1 cellular context compared by ENCODE assay signal in the genomic region with DNA sequence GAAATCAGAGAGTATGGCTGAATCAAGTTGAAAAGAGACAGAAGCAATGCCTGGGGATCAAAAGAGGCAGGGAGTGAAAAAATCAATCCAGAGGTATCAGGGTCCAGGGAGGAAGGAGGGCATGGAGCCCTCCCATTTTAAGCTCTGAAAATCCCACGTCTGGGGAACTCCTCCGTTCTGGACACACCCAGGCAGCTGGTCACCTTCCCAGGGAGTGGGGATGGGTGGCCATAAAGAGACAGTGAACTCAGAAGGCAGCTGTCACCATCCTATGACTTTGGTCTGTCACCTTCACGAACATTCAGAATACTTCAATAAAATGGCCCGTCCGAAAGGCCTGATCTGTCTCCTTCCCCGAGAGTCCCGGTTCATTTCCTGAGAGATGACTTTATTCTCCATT.
TF ChIP-seq lines count a peak whose summit lies in the region.

No MANE protein-coding gene starts in this region.

TF ChIP-seq in GM23338, 12 proteins besides CTCF, POLR2A, EP300 and RAD21 (continued from another document):
- TF ChIP-seq, protein P1, sequence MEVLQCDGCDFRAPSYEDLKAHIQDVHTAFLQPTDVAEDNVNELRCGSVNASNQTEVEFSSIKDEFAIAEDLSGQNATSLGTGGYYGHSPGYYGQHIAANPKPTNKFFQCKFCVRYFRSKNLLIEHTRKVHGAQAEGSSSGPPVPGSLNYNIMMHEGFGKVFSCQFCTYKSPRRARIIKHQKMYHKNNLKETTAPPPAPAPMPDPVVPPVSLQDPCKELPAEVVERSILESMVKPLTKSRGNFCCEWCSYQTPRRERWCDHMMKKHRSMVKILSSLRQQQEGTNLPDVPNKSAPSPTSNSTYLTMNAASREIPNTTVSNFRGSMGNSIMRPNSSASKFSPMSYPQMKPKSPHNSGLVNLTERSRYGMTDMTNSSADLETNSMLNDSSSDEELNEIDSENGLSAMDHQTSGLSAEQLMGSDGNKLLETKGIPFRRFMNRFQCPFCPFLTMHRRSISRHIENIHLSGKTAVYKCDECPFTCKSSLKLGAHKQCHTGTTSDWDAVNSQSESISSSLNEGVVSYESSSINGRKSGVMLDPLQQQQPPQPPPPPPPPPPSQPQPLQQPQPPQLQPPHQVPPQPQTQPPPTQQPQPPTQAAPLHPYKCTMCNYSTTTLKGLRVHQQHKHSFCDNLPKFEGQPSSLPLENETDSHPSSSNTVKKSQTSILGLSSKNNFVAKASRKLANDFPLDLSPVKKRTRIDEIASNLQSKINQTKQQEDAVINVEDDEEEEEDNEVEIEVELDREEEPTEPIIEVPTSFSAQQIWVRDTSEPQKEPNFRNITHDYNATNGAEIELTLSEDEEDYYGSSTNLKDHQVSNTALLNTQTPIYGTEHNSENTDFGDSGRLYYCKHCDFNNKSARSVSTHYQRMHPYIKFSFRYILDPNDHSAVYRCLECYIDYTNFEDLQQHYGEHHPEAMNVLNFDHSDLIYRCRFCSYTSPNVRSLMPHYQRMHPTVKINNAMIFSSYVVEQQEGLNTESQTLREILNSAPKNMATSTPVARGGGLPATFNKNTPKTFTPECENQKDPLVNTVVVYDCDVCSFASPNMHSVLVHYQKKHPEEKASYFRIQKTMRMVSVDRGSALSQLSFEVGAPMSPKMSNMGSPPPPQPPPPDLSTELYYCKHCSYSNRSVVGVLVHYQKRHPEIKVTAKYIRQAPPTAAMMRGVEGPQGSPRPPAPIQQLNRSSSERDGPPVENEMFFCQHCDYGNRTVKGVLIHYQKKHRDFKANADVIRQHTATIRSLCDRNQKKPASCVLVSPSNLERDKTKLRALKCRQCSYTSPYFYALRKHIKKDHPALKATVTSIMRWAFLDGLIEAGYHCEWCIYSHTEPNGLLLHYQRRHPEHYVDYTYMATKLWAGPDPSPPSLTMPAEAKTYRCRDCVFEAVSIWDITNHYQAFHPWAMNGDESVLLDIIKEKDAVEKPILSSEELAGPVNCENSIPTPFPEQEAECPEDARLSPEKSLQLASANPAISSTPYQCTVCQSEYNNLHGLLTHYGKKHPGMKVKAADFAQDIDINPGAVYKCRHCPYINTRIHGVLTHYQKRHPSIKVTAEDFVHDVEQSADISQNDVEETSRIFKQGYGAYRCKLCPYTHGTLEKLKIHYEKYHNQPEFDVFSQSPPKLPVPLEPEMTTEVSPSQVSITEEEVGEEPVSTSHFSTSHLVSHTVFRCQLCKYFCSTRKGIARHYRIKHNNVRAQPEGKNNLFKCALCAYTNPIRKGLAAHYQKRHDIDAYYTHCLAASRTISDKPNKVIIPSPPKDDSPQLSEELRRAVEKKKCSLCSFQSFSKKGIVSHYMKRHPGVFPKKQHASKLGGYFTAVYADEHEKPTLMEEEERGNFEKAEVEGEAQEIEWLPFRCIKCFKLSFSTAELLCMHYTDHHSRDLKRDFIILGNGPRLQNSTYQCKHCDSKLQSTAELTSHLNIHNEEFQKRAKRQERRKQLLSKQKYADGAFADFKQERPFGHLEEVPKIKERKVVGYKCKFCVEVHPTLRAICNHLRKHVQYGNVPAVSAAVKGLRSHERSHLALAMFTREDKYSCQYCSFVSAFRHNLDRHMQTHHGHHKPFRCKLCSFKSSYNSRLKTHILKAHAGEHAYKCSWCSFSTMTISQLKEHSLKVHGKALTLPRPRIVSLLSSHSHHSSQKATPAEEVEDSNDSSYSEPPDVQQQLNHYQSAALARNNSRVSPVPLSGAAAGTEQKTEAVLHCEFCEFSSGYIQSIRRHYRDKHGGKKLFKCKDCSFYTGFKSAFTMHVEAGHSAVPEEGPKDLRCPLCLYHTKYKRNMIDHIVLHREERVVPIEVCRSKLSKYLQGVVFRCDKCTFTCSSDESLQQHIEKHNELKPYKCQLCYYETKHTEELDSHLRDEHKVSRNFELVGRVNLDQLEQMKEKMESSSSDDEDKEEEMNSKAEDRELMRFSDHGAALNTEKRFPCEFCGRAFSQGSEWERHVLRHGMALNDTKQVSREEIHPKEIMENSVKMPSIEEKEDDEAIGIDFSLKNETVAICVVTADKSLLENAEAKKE (CRISPR knock-in tag; IDR thresholded peaks at IDR 0.05): no peak
- TF ChIP-seq, protein P2, sequence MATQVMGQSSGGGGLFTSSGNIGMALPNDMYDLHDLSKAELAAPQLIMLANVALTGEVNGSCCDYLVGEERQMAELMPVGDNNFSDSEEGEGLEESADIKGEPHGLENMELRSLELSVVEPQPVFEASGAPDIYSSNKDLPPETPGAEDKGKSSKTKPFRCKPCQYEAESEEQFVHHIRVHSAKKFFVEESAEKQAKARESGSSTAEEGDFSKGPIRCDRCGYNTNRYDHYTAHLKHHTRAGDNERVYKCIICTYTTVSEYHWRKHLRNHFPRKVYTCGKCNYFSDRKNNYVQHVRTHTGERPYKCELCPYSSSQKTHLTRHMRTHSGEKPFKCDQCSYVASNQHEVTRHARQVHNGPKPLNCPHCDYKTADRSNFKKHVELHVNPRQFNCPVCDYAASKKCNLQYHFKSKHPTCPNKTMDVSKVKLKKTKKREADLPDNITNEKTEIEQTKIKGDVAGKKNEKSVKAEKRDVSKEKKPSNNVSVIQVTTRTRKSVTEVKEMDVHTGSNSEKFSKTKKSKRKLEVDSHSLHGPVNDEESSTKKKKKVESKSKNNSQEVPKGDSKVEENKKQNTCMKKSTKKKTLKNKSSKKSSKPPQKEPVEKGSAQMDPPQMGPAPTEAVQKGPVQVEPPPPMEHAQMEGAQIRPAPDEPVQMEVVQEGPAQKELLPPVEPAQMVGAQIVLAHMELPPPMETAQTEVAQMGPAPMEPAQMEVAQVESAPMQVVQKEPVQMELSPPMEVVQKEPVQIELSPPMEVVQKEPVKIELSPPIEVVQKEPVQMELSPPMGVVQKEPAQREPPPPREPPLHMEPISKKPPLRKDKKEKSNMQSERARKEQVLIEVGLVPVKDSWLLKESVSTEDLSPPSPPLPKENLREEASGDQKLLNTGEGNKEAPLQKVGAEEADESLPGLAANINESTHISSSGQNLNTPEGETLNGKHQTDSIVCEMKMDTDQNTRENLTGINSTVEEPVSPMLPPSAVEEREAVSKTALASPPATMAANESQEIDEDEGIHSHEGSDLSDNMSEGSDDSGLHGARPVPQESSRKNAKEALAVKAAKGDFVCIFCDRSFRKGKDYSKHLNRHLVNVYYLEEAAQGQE (IDR thresholded peaks at IDR 0.05; ENCODE audit: unreplicated experiment): no peak
- no peak for TF ChIP-seq ZNF331 (CRISPR knock-in tag; IDR thresholded peaks at IDR 0.05; ENCODE audit: low read depth)
- no peak for TF ChIP-seq JUNB (IDR thresholded peaks at IDR 0.05; ENCODE audit: unreplicated experiment)
